In the genomic region with DNA sequence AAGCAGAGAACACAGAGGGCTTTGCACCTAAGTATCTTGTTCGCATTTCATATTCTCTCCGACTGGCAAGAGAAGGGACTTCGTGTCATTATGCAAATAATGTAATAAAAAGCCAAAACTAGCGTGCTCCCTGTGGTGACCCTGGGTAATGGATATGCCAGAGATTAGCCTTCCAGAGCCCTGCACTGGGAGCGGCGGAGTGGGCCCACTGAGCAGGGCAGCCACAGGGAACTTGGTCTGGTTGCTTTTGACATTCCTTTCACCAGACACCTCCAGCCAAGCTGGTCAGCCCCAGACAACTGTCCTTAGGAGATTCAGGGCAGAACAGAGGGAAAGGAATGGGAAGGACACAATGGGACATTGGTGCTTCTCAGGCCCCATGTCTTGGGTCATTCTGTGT, we compare ENCODE assay signal across 20 cellular contexts.
"Had no signal": no experiment of that assay in that cellular context is flagged by ENCODE, and none has a peak within 500 bp of the region (broad histone marks: within the 10 kb centered on the region; RNA-seq: fewer than 3 reads in every experiment).

No MANE protein-coding gene starts in this region.

- H3K4me1 ChIP-seq: breast epithelium, gastrocnemius medialis, pancreas, right lobe of liver had no signal

- DNase-seq: activated CD4-positive, alpha-beta T cell treated with anti-CD3 and anti-CD28 coated beads, Interleukin-2, amount 50 U/mL, for 1 hour; activated CD4-positive, CD25-positive, alpha-beta regulatory T cell; activated CD8-positive, alpha-beta memory T cell treated with anti-CD3 and anti-CD28 coated beads, Interleukin-2, amount 50 U/mL, for 4 hours; activated naive CD4-positive, alpha-beta T cell treated with anti-CD3 and anti-CD28 coated beads for 36 hours; activated T-cell treated with anti-CD3 and anti-CD28 coated beads, Interleukin-2, amount 50 U/mL, for 4 hours; gastrocnemius medialis; heart left ventricle; kidney glomerular epithelial cell; left ventricle myocardium inferior; mammary epithelial cell; pancreas; right lobe of liver; small intestine; stimulated activated CD4-positive, alpha-beta T cell treated with anti-CD3 and anti-CD28 coated beads, Interleukin-4, amount 100 ng/mL, for 1 hour; T-helper 9 cell; testis had no signal

- H3K27ac ChIP-seq: breast epithelium, coronary artery, gastrocnemius medialis, heart left ventricle, left ventricle myocardium inferior, pancreas, right lobe of liver, testis had no signal

- H3K4me3 Mint-ChIP-seq: activated naive CD4-positive, alpha-beta T cell treated with anti-CD3 and anti-CD28 coated beads for 36 hours; activated T-cell treated with anti-CD3 and anti-CD28 coated beads, Interleukin-2, amount 50 U/mL, for 4 hours; type B pancreatic cell had no signal

- H3K36me3 ChIP-seq: breast epithelium, gastrocnemius medialis, pancreas, right lobe of liver had no signal

- H3K27ac Mint-ChIP-seq: activated naive CD4-positive, alpha-beta T cell treated with anti-CD3 and anti-CD28 coated beads for 36 hours; type B pancreatic cell had no signal

- ATAC-seq: activated T-cell treated with anti-CD3 and anti-CD28 coated beads, Interleukin-2, amount 50 U/mL, for 4 hours; esophagus mucosa; gastrocnemius medialis; heart left ventricle; pancreas; right lobe of liver had no signal

- H3K9me3 Mint-ChIP-seq: activated naive CD4-positive, alpha-beta T cell treated with anti-CD3 and anti-CD28 coated beads for 36 hours; activated T-cell treated with anti-CD3 and anti-CD28 coated beads, Interleukin-2, amount 50 U/mL, for 4 hours; type B pancreatic cell had no signal

- H3K9me3 ChIP-seq: breast epithelium, gastrocnemius medialis, heart left ventricle, left ventricle myocardium inferior, pancreas, right lobe of liver, testis had no signal

- H3K4me3 ChIP-seq: breast epithelium, coronary artery, gastrocnemius medialis, heart left ventricle, left ventricle myocardium inferior, pancreas, right lobe of liver, testis had no signal
